Comparison of ENCODE assay signal across 11 cellular contexts in the genomic region with DNA sequence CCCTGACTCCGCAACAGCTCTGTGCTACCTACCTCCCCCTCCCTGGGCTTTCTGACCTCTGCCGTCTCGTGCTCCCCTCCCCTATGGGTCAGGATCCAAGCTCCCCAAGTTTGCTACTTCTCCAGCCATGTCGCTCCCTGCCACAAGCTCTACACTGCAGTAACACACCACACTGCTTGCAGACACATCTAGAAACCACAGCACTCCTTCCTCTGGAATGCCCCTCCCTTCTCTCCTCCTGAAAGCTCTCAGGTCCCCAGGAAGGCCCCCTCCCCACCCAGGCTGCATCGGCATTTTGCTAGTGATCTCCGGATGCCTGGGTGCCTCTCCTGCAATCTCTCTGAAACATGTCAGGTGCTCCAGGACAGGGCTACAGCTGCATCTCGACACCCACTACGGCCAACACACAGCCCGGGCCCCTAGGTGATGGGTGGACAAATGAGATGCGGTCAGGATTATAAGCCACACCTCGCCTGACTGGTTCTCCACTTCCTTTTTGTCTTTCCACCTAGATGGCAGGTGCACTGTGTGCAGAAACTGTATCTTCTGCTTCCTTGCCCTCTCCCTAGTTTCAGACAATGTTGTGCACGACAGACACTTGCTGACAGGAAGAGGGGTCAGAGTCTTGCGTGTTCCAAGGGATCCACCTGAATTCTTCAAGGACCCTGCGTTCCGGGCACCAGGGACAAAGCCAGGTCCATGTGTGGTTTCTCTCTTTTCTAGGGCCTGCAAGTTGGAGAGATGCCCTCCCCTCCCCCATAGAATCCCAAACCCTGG. TPM values are rescaled to one million over a fixed set of nuclear protein-coding genes. Genes with fewer than 3 reads are reported as not detected.
A peak's percentile ranks its signal among the peaks of the same experiment; 100 is the strongest.
DNase-seq lines count a peak whose midpoint lies in the region; ATAC-seq and TF ChIP-seq lines count a peak whose summit lies in the region.
"Had no signal": no experiment of that assay in that cellular context is flagged by ENCODE, and none has a peak within 500 bp of the region (broad histone marks: within the 10 kb centered on the region; RNA-seq: fewer than 3 reads in every experiment).

No MANE protein-coding gene starts in this region.

- H3K27ac ChIP-seq in hepatocyte (no peak overlapping the region), vagina (no peak overlapping the region)
- H3K27ac ChIP-seq: tibial artery had no signal

- H3K9me3 ChIP-seq in hepatocyte (ENCODE audit: low read depth) (no peaks in the 10 kb centered on the region), vagina (no peaks in the 10 kb centered on the region)
- H3K9me3 ChIP-seq: tibial artery had no signal

- DNase-seq in GM06990 (ENCODE audit: extremely low read depth, insufficient read length) (peak; percentile 81), NCI-H510A (lab: John Stamatoyannopoulos, UW) (peak; percentile 27), hepatocyte (ENCODE audit: low spot score) (no peak), NCI-H2227 treated with DMSO at 0.1 percent for 48 hours (lab: John Stamatoyannopoulos, UW) (no peak), vagina (ENCODE audit: extremely low spot score in 2 of 2) (no peak)
- no peak for DNase-seq in activated CD8-positive, alpha-beta memory T cell treated with anti-CD3 and anti-CD28 coated beads, Interleukin-2, amount 50 U/mL, for 4 hours
- DNase-seq: CD4-positive, alpha-beta T cell; stimulated activated CD4-positive, alpha-beta T cell treated with anti-CD3 and anti-CD28 coated beads, Interleukin-12 subunit alpha, Interleukin-12 subunit beta, amount 100 ng/mL, for 4 hours; tibial artery had no signal

- no peak for TF ChIP-seq POLR2A in vagina (IDR thresholded peaks at IDR 0.05)

- no peaks in the 10 kb centered on the region for H4K20me1 ChIP-seq in hepatocyte (ENCODE audit: insufficient read depth, poor library complexity, severe bottlenecking)

- intact Hi-C loops in vagina (cut with DNase I), result no loop called here

- H3K9me2 ChIP-seq in hepatocyte (replicated peaks; ENCODE audit: insufficient read depth), result no peaks in the 10 kb centered on the region

- H3K27me3 ChIP-seq in GM06990 (replicated peaks; ENCODE audit: control insufficient read depth, insufficient read depth, low read length) (no peaks in the 10 kb centered on the region), hepatocyte (no peaks in the 10 kb centered on the region), vagina (no peaks in the 10 kb centered on the region)
- H3K27me3 ChIP-seq: tibial artery had no signal

- H3K4me3 ChIP-seq in GM06990 (replicated peaks; ENCODE audit: low read depth, low read length), result no peak overlapping the region; the same call in none of the 2 replicates
- H3K4me3 ChIP-seq in hepatocyte, result no peak overlapping the region
- H3K4me3 ChIP-seq in vagina, result no peak overlapping the region
- H3K4me3 ChIP-seq: tibial artery had no signal

- no peak overlapping the region for H3K4me2 ChIP-seq in hepatocyte

- no peak overlapping the region for H2AFZ ChIP-seq in hepatocyte

- H3K4me1 ChIP-seq in hepatocyte (ENCODE audit: insufficient read depth), result peaks cover 8% of the 10 kb centered on the region
- H3K4me1 ChIP-seq in vagina, result no peaks in the 10 kb centered on the region
- H3K4me1 ChIP-seq: tibial artery had no signal

- H3K36me3 ChIP-seq in GM06990 (ENCODE audit: control insufficient read depth, insufficient read depth, low read length), result peaks cover 8% of the 10 kb centered on the region
- no peaks in the 10 kb centered on the region for H3K36me3 ChIP-seq in hepatocyte (replicated peaks; ENCODE audit: insufficient read depth, low read depth)
- H3K36me3 ChIP-seq in vagina, result peaks cover 0 to 4% of the 10 kb centered on the region in 2 donors

- no peak for TF ChIP-seq CTCF in GM06990 (IDR thresholded peaks at IDR 0.05; ENCODE audit: insufficient read depth, low read length, poor library complexity, severe bottlenecking)
- TF ChIP-seq CTCF in hepatocyte (IDR thresholded peaks at IDR 0.05; ENCODE audit: poor library complexity), result no peak
- TF ChIP-seq CTCF in vagina (IDR thresholded peaks at IDR 0.05), result no peak

- no peaks in the 10 kb centered on the region for H3K79me2 ChIP-seq in hepatocyte

- ATAC-seq in GM19324 (IDR thresholded peaks at IDR 0.05; ENCODE audit: low FRiP score, unreplicated experiment) (peak; percentile 52), HG02852 (IDR thresholded peaks at IDR 0.05; ENCODE audit: unreplicated experiment) (peak; percentile 83)

- WGBS in hepatocyte (ENCODE audit: low lambda C conversion rate, missing lambda C conversion rate), result 76% methylated on average over 15 of the region's 15 CpGs

RNA-seq across cellular contexts. Expression of a gene that starts 22.9 kb away (rescaled TPM):
- total RNA-seq in hepatocyte, result 24.0 and 26.4 TPM in 2 replicates
- 13.3 and 16.5 TPM in 2 replicates for polyA plus RNA-seq in hepatocyte
- total RNA-seq in vagina, result 21.6 TPM

RNA-seq across cellular contexts. Expression of a gene that starts 23.1 kb away (rescaled TPM):
- 26.5 and 29.6 TPM in 2 replicates for total RNA-seq in hepatocyte
- polyA plus RNA-seq in hepatocyte, result 22.1 and 35.2 TPM in 2 replicates
- total RNA-seq in vagina, result 14.7 TPM

Comparison
In these comparisons a context has a peak if more than half of its experiments do, and no peak if none do; other contexts are left out.
1. DNase-seq: peak in GM06990 (single experiment) and NCI-H510A (single experiment); none in hepatocyte (single experiment), NCI-H2227 treated with DMSO at 0.1 percent for 48 hours (single experiment), vagina (0 of 2) and activated CD8-positive, alpha-beta memory T cell treated with anti-CD3 and anti-CD28 coated beads, Interleukin-2, amount 50 U/mL, for 4 hours (single experiment).